ENCODE assay signal across 8 cellular contexts in the genomic region with DNA sequence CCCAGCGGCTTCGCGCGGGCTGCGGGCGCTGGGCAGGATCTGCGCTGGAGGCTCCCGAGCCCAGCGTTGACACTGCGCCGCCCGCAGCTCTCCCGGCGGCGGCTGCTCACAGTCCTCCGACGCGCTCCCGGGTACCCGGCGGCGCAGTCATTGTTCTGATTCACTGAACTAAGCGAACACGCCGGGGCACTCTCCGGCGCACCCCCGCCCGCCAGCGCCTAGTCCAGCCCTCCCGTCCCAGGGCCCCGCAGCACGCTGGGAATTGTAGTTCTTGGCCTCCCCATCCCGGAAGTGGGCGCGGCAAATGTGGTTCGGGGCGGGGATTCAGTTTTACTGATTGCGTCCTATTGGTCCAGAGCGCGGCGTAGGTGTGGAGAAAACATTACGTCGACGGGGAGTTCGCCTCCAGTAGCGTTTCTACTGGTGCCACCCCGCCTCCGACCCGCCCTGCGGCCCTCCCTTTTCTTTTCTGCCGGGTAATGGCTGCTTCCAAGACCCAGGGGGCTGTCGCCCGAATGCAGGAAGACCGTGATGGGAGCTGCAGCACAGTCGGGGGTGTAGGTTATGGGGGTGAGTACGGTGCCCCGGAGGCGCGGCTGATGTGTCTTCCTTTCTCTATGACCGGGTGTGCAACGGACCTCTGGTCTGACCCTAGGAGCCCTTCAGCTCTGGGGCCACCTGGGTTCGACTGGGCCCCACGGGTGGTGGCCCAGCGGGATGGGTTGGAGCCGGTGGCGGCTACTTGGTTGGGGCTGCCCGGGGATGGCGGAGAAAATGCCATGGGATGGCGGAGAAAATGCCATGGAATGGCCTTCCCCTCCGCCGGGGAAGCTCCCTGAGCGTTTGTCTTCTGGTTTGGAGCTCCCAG. TPM values are rescaled to one million over a fixed set of nuclear protein-coding genes. Genes with fewer than 3 reads are reported as not detected.
DNase-seq lines count a peak whose midpoint lies in the region; ATAC-seq and TF ChIP-seq lines count a peak whose summit lies in the region.

Gene DOCK4 (minus strand): TSS at position 162 of the 868 bp plus-strand sequence. CDS start 261 bp downstream, outside the sequence.
Gene ZNF277 (plus strand): TSS at position 458 of the 868 bp plus-strand sequence. CDS start 22 bp downstream, at position 480.

- peak; percentile 98 for DNase-seq in DMS153 (lab: John Stamatoyannopoulos, UW)
- peak; percentile 97 for DNase-seq in OCI-M1 (lab: John Stamatoyannopoulos, UW)
- DNase-seq in activated T-cell treated with anti-CD3 and anti-CD28 coated beads for 48 hours (ENCODE audit: low read depth) = peak; percentile 98
- DNase-seq in epithelial cell of prostate (ENCODE audit: low read depth, low spot score) = peak; percentile 94
- DNase-seq in mucosa of descending colon = peak; percentile 99 to 100 (median 100)
- DNase-seq in stimulated activated CD8-positive, alpha-beta memory T cell treated with anti-CD3 and anti-CD28 coated beads, Interleukin-4, amount 100 ng/mL, for 1 hour (ENCODE audit: low read depth in 2 of 2, low spot score in 1 of 2) = peak; percentile 98 to 99

- H3K27ac ChIP-seq in epithelial cell of prostate = peak within 1 kb of the TSS; percentile 72

- H3K27ac Mint-ChIP-seq in IgD-negative memory B cell = peak within 1 kb of the TSS; percentile 90 to 92 (median 91)

- no peaks in the 10 kb centered on the region for H3K36me3 ChIP-seq in mucosa of descending colon (ENCODE audit: low read depth)

- peak within 1 kb of the TSS; percentile 94 for H3K4me3 ChIP-seq in mucosa of descending colon

- H3K4me1 Mint-ChIP-seq in IgD-negative memory B cell = peaks cover 21 to 30% (median 28%) of the 10 kb centered on the region in 3 donors

- no peaks in the 10 kb centered on the region for H3K9me3 Mint-ChIP-seq in IgD-negative memory B cell

- peak within 1 kb of the TSS; percentile 88 to 97 (median 94) for H3K4me3 Mint-ChIP-seq in IgD-negative memory B cell

- TF ChIP-seq CTCF in mucosa of descending colon (IDR thresholded peaks at IDR 0.05) = no peak

- H3K27me3 Mint-ChIP-seq in IgD-negative memory B cell = peaks cover 24% of the 10 kb centered on the region

- H3K4me1 ChIP-seq in mucosa of descending colon (ENCODE audit: low read depth) = peaks cover 16% of the 10 kb centered on the region

- H3K9me3 ChIP-seq in mucosa of descending colon = no peaks in the 10 kb centered on the region

- H3K36me3 Mint-ChIP-seq in IgD-negative memory B cell = no peaks in the 10 kb centered on the region

- intact Hi-C loops in mucosa of descending colon (cut with DNase I, micrococcal nuclease) = no loop called here

- ATAC-seq in GM21576 (IDR thresholded peaks at IDR 0.05; ENCODE audit: unreplicated experiment) (peak; percentile 92), mucosa of descending colon (peak; percentile 96)

RNA-seq across cellular contexts. Expression of gene DOCK4, which starts in this region (rescaled TPM):
- polyA plus RNA-seq in IgD-negative memory B cell = not detected
- total RNA-seq in mucosa of descending colon = 10 to 100 TPM in 2 of 3 donors, 1 to 10 TPM in 1; 9.2 to 18.4 (median 12.7) TPM

RNA-seq across cellular contexts. Expression of gene ZNF277, which starts in this region (rescaled TPM):
- polyA plus RNA-seq in IgD-negative memory B cell = 16.5 TPM
- total RNA-seq in mucosa of descending colon = 10 to 100 TPM; 16.8 to 26.9 (median 22.0) TPM

Comparison
In these comparisons a context has a peak if more than half of its experiments do, and no peak if none do; other contexts are left out.
1. Peak in every context shown above with its lines: DNase-seq, ATAC-seq, H3K4me3 ChIP-seq and H3K27ac ChIP-seq.